In the genomic region with DNA sequence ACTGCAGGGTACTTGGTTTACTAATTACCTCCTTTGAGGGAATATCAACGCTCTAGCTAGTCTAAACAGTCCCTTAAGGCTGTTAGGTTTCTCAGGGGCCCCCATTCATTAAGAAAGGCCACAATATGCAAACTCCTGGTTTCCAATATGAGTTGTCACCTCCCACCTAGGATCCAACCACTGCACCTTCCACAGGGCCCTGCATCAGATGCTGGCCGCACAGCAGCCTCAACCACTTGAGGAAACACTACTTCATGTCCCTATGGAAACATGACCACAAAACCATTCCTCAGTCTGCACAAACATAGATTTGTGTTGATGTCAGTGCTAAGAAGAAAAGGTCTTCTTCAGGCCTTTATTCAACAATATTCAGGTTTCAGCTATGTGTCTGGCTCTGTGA, we compare ENCODE assay signal across 11 cellular contexts. TPM values are rescaled to one million over a fixed set of nuclear protein-coding genes. Genes with fewer than 3 reads are reported as not detected.
A peak's percentile ranks its signal among the peaks of the same experiment; 100 is the strongest.
DNase-seq lines count a peak whose midpoint lies in the region; ATAC-seq lines count a peak whose summit lies in the region.
"Had no signal": no experiment of that assay in that cellular context is flagged by ENCODE, and none has a peak within 500 bp of the region (broad histone marks: within the 10 kb centered on the region; RNA-seq: fewer than 3 reads in every experiment).

No MANE protein-coding gene starts in this region.

- peak; percentile 49 to 63 for DNase-seq in activated CD4-positive, alpha-beta T cell treated with anti-CD3 and anti-CD28 coated beads, Interleukin-2, amount 50 U/mL, for 48 hours
- no peak for DNase-seq in activated CD4-positive, alpha-beta T cell treated with anti-CD3 and anti-CD28 coated beads for 1 hour
- DNase-seq in activated naive CD4-positive, alpha-beta T cell treated with anti-CD3 and anti-CD28 coated beads, Interleukin-2, amount 50 U/mL, for 72 hours (ENCODE audit: low spot score in 2 of 2) = no peak
- peak in 2 of 3 donors; percentile 28 to 32 for DNase-seq in stimulated activated CD4-positive, alpha-beta T cell treated with anti-CD3 and anti-CD28 coated beads, TNF-alpha, amount 100 ng/mL, for 48 hours (ENCODE audit: low read depth in 3 of 3)
- no peak for DNase-seq in effector CD8-positive, alpha-beta T cell (lab: John Stamatoyannopoulos, UW)
- DNase-seq in ecto neural progenitor cell (ENCODE audit: low spot score) = no peak
- DNase-seq: foreskin fibroblast, H7, NCI-H1092 had no signal

- H3K9me3 Mint-ChIP-seq in activated naive CD4-positive, alpha-beta T cell treated with anti-CD3 and anti-CD28 coated beads, Interleukin-2, amount 50 U/mL, for 72 hours = no peaks in the 10 kb centered on the region

- peaks cover 6 to 19% of the 10 kb centered on the region in 2 donors for H3K36me3 Mint-ChIP-seq in activated naive CD4-positive, alpha-beta T cell treated with anti-CD3 and anti-CD28 coated beads, Interleukin-2, amount 50 U/mL, for 72 hours

- ATAC-seq in HG02870 (IDR thresholded peaks at IDR 0.05; ENCODE audit: unreplicated experiment) (peak; percentile 56), HG03097 (IDR thresholded peaks at IDR 0.05; ENCODE audit: low FRiP score, unreplicated experiment) (no peak)
- peak; percentile 23 to 59 for ATAC-seq in activated naive CD4-positive, alpha-beta T cell treated with anti-CD3 and anti-CD28 coated beads, Interleukin-2, amount 50 U/mL, for 72 hours

- H3K27ac Mint-ChIP-seq in activated naive CD4-positive, alpha-beta T cell treated with anti-CD3 and anti-CD28 coated beads, Interleukin-2, amount 50 U/mL, for 72 hours = peak overlapping the region; percentile 69 to 88

RNA-seq across cellular contexts. Expression of a gene that starts 40.9 kb away (rescaled TPM):
- total RNA-seq in activated naive CD4-positive, alpha-beta T cell treated with anti-CD3 and anti-CD28 coated beads, Interleukin-2, amount 50 U/mL, for 72 hours = 10 to 100 TPM; 56.5 to 67.1 TPM

Comparison
In these comparisons a context has a peak if more than half of its experiments do, and no peak if none do; other contexts are left out.
1. DNase-seq: peak in activated CD4-positive, alpha-beta T cell treated with anti-CD3 and anti-CD28 coated beads, Interleukin-2, amount 50 U/mL, for 48 hours (2 of 2) and stimulated activated CD4-positive, alpha-beta T cell treated with anti-CD3 and anti-CD28 coated beads, TNF-alpha, amount 100 ng/mL, for 48 hours (2 of 3); none in activated CD4-positive, alpha-beta T cell treated with anti-CD3 and anti-CD28 coated beads for 1 hour (single experiment), activated naive CD4-positive, alpha-beta T cell treated with anti-CD3 and anti-CD28 coated beads, Interleukin-2, amount 50 U/mL, for 72 hours (0 of 2), effector CD8-positive, alpha-beta T cell (single experiment) and ecto neural progenitor cell (single experiment).